In genomic region chr3:113839551-113839950, GRCh38 we compare ENCODE assay signal across 1 cellular context.
TF ChIP-seq lines count a peak whose summit lies in the region.

No MANE protein-coding gene starts in this region.

TF ChIP-seq in GM23338, 12 proteins besides CTCF, POLR2A, EP300 and RAD21 (continued from another document):
- TF ChIP-seq EZH2 (IDR thresholded peaks at IDR 0.05; ENCODE audit: low read depth, unreplicated experiment): no peak
- TF ChIP-seq, protein P1, sequence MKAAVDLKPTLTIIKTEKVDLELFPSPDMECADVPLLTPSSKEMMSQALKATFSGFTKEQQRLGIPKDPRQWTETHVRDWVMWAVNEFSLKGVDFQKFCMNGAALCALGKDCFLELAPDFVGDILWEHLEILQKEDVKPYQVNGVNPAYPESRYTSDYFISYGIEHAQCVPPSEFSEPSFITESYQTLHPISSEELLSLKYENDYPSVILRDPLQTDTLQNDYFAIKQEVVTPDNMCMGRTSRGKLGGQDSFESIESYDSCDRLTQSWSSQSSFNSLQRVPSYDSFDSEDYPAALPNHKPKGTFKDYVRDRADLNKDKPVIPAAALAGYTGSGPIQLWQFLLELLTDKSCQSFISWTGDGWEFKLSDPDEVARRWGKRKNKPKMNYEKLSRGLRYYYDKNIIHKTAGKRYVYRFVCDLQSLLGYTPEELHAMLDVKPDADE (IDR thresholded peaks at IDR 0.05): no peak
- TF ChIP-seq NANOG (IDR thresholded peaks at IDR 0.05; ENCODE audit: borderline replicate concordance): no peak
- TF ChIP-seq, protein P2, sequence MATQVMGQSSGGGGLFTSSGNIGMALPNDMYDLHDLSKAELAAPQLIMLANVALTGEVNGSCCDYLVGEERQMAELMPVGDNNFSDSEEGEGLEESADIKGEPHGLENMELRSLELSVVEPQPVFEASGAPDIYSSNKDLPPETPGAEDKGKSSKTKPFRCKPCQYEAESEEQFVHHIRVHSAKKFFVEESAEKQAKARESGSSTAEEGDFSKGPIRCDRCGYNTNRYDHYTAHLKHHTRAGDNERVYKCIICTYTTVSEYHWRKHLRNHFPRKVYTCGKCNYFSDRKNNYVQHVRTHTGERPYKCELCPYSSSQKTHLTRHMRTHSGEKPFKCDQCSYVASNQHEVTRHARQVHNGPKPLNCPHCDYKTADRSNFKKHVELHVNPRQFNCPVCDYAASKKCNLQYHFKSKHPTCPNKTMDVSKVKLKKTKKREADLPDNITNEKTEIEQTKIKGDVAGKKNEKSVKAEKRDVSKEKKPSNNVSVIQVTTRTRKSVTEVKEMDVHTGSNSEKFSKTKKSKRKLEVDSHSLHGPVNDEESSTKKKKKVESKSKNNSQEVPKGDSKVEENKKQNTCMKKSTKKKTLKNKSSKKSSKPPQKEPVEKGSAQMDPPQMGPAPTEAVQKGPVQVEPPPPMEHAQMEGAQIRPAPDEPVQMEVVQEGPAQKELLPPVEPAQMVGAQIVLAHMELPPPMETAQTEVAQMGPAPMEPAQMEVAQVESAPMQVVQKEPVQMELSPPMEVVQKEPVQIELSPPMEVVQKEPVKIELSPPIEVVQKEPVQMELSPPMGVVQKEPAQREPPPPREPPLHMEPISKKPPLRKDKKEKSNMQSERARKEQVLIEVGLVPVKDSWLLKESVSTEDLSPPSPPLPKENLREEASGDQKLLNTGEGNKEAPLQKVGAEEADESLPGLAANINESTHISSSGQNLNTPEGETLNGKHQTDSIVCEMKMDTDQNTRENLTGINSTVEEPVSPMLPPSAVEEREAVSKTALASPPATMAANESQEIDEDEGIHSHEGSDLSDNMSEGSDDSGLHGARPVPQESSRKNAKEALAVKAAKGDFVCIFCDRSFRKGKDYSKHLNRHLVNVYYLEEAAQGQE (IDR thresholded peaks at IDR 0.05; ENCODE audit: unreplicated experiment): no peak
- no peak for TF ChIP-seq ZNF331 (CRISPR knock-in tag; IDR thresholded peaks at IDR 0.05; ENCODE audit: low read depth)
- TF ChIP-seq JUNB (IDR thresholded peaks at IDR 0.05; ENCODE audit: unreplicated experiment): no peak
